In the genomic region with DNA sequence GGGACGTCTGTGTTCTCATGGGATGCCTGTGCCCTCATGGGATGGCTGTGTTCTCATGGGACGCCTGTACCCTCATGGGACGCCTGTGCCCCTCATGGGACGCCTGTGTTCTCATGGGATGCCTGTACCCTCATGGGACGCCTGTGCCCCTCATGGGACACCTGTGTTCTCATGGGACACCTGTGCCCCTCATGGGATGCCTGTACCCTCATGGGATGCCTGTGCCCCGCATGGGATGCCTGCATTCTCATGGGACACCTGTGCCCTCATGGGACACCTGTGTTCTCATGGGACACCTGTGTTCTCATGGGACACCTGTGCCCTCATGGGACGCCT, we compare ENCODE assay signal across 7 cellular contexts. TPM values are rescaled to one million over a fixed set of nuclear protein-coding genes. Genes with fewer than 3 reads are reported as not detected.
"Had no signal": no experiment of that assay in that cellular context is flagged by ENCODE, and none has a peak within 500 bp of the region (broad histone marks: within the 10 kb centered on the region; RNA-seq: fewer than 3 reads in every experiment).

No MANE protein-coding gene starts in this region.

RNA-seq across cellular contexts. Expression of a gene that starts 5.9 kb away (rescaled TPM):
- total RNA-seq: epithelial cell of proximal tubule had no signal
- polyA plus RNA-seq: neural cell had no signal

RNA-seq across cellular contexts. Expression of a gene that starts 36.8 kb away (rescaled TPM):
- polyA plus RNA-seq: neural cell had no signal

RNA-seq across cellular contexts. Expression of a gene that starts 51.8 kb away (rescaled TPM):
- total RNA-seq: epithelial cell of proximal tubule, esophagus squamous epithelium, gastroesophageal sphincter, posterior vena cava, thyroid gland had no signal
- polyA plus RNA-seq: naive thymus-derived CD8-positive, alpha-beta T cell had no signal
